Comparison of ENCODE assay signal across 19 cellular contexts in genomic region chr5:74589204-74590056, GRCh38. TPM values are rescaled to one million over a fixed set of nuclear protein-coding genes. Genes with fewer than 3 reads are reported as not detected.
DNase-seq lines count a peak whose midpoint lies in the region; ATAC-seq, FAIRE-seq and TF ChIP-seq lines count a peak whose summit lies in the region.
"Had no signal": no experiment of that assay in that cellular context is flagged by ENCODE, and none has a peak within 500 bp of the region (broad histone marks: within the 10 kb centered on the region; RNA-seq: fewer than 3 reads in every experiment).

No MANE protein-coding gene starts in this region.

- H3K4me2 ChIP-seq in H1 (ENCODE audit: insufficient read depth in 1 of 2, low read depth in 2 of 2, low read length in 2 of 2): no peak overlapping the region
- H3K4me2 ChIP-seq: BLaER1 had no signal

- H2AFZ ChIP-seq in H1 (ENCODE audit: low read length): no peak overlapping the region

- H3K36me3 ChIP-seq in H1 (ENCODE audit: control insufficient read depth in 2 of 4, insufficient read depth in 4 of 4, low read length in 3 of 4): no peaks in the 10 kb centered on the region
- no peaks in the 10 kb centered on the region for H3K36me3 ChIP-seq in stomach
- H3K36me3 ChIP-seq: BLaER1, MG63 had no signal

- no peaks in the 10 kb centered on the region for H3K27me3 ChIP-seq in H1 (replicated peaks in 1 of 4; ENCODE audit: control insufficient read depth in 3 of 4, extremely low read depth in 1 of 4, insufficient read depth in 3 of 4, low read length in 3 of 4)
- H3K27me3 ChIP-seq in stomach: no peaks in the 10 kb centered on the region
- H3K27me3 ChIP-seq: BLaER1, MG63 had no signal

- no peak overlapping the region for H2BK20ac ChIP-seq in H1 (ENCODE audit: low read length)

- POLR2A ChIA-PET in H1 (lab: Charles Lee; ENCODE audit: partially characterized antibody): interaction anchor here (1.0 kb wide), 1 partner anchor 51 kb away, joined by 3 read pairs; the partner anchor contains the start of gene ENC1

- H3K4me3 ChIP-seq in H1 (ENCODE audit: extremely low read depth in 1 of 4, insufficient read depth in 2 of 4, low read depth in 3 of 4, low read length in 4 of 4): no peak overlapping the region
- H3K4me3 ChIP-seq in stomach: no peak overlapping the region
- H3K4me3 ChIP-seq: BLaER1, MG63 had no signal

- no peak overlapping the region for H4K5ac ChIP-seq in H1 (ENCODE audit: insufficient read length, low read depth, low read length)

- TF ChIP-seq POLR2A in H1 (IDR thresholded peaks at IDR 0.05; ENCODE audit: control extremely low read depth in 1 of 2, low read depth in 2 of 2, low read length in 2 of 2) (no peak), stomach (IDR thresholded peaks at IDR 0.05) (no peak)

- peak; percentile 8 for DNase-seq in DMS53 (lab: John Stamatoyannopoulos, UW)
- DNase-seq in DMS53 treated with DMSO at 0.1 percent for 48 hours (lab: John Stamatoyannopoulos, UW; ENCODE audit: unreplicated experiment): no peak
- no peak for DNase-seq in H1 (ENCODE audit: low read depth in 1 of 2, low spot score in 2 of 2)
- DNase-seq in mesothelial cell of epicardium (ENCODE audit: low spot score in 2 of 2, unreplicated experiment in 2 of 2): no peak
- DNase-seq in stomach: no peak
- DNase-seq in EL: no peak
- DNase-seq: HFFc6, MG63, NCI-H1105 treated with DMSO at 0.1 percent for 48 hours, NCI-H187 treated with DMSO at 0.1 percent for 48 hours, NCI-H69 had no signal

- peak overlapping the region; percentile 40 for H3K27ac Mint-ChIP-seq in mesothelial cell of epicardium
- H3K27ac Mint-ChIP-seq: HFFc6 had no signal

- no peak overlapping the region for H3K56ac ChIP-seq in H1 (replicated peaks; ENCODE audit: insufficient read length, low read depth, low read length)

- no peak overlapping the region for H3K14ac ChIP-seq in H1 (ENCODE audit: insufficient read length)

- intact Hi-C loops in stomach (cut with DNase I; ENCODE audit: low total_unique reads): no loop called here

- 0 out of 2 replicates have a peak overlapping the region, but pooled peaks have one; percentile 42 for H3K18ac ChIP-seq in H1 (ENCODE audit: extremely low read depth, low read length)

- CTCF ChIA-PET in H1 (lab: Charles Lee; ENCODE audit: partially characterized antibody): no interaction called here

- no peak overlapping the region for H3K4me3 Mint-ChIP-seq in mesothelial cell of epicardium
- H3K4me3 Mint-ChIP-seq: HFFc6 had no signal

- H3K79me1 ChIP-seq in H1 (ENCODE audit: low read depth, low read length): no peaks in the 10 kb centered on the region

- no peak overlapping the region for H3K23ac ChIP-seq in H1 (ENCODE audit: insufficient read length)

- no peak overlapping the region for H3K4ac ChIP-seq in H1 (replicated peaks; ENCODE audit: insufficient read length, low read depth, low read length)

- H3K9me3 Mint-ChIP-seq in mesothelial cell of epicardium: no peaks in the 10 kb centered on the region
- H3K9me3 Mint-ChIP-seq: HFFc6 had no signal

- WGBS in H1 (ENCODE audit: extremely low coverage in 1 of 2, insufficient coverage in 1 of 2, insufficient read length in 1 of 2, insufficient replicate concordance in 2 of 2, low coverage in 1 of 2, low lambda C conversion rate in 2 of 2, missing lambda C conversion rate in 1 of 2), 2 experiments: 83% methylated on average over 6 of the region's 6 CpGs; no CpG with 5 or more reads in 1 of the 2 experiments
- WGBS in stomach, 5 donors: 40 to 64% (median 51%) methylated on average over 6 of the region's 6 CpGs

- no peak overlapping the region for H2BK120ac ChIP-seq in H1 (replicated peaks; ENCODE audit: low read depth, low read length)

- no peak overlapping the region for H3K27ac ChIP-seq in H1 (ENCODE audit: low read depth, low read length)
- peak overlapping the region in 3 of 5 donors; percentile 13 to 61 (median 23) for H3K27ac ChIP-seq in stomach
- H3K27ac ChIP-seq: 22Rv1, BLaER1 had no signal

- no peak overlapping the region for H4K91ac ChIP-seq in H1 (replicated peaks; ENCODE audit: insufficient read length, low read length)

- H3K23me2 ChIP-seq in H1 (ENCODE audit: low read depth, low read length): no peaks in the 10 kb centered on the region

- H3K4me1 ChIP-seq in H1 (replicated peaks in 1 of 4; ENCODE audit: control insufficient read depth in 3 of 4, insufficient read depth in 4 of 4, low read length in 3 of 4) (peaks cover 0 to 11% (median 3%) of the 10 kb centered on the region in 4 experiments; a peak in 1 of 7 replicates), stomach (peaks cover 0 to 13% (median 2%) of the 10 kb centered on the region in 4 donors)
- H3K4me1 ChIP-seq: BLaER1 had no signal

- TF ChIP-seq EP300 in H1 (IDR thresholded peaks at IDR 0.05; ENCODE audit: borderline replicate concordance in 1 of 2, low read depth in 2 of 2, low read length in 2 of 2) (no peak), stomach (IDR thresholded peaks at IDR 0.05) (no peak)

- no peak overlapping the region for H2BK12ac ChIP-seq in H1 (ENCODE audit: low read depth, low read length)

- TF ChIP-seq RAD21 in H1 (IDR thresholded peaks at IDR 0.05 in 1 of 2, conservative IDR thresholded peaks at IDR 0.05 in 1 of 2; ENCODE audit: low read depth in 2 of 2, low read length in 2 of 2): no peak

- no peak for TF ChIP-seq CTCF in H1 (IDR thresholded peaks at IDR 0.05; ENCODE audit: control extremely low read depth in 1 of 3, insufficient read depth in 1 of 3, low read depth in 1 of 3, low read length in 3 of 3)
- no peak for TF ChIP-seq CTCF in mesothelial cell of epicardium (IDR thresholded peaks at IDR 0.05; ENCODE audit: unreplicated experiment)
- no peak for TF ChIP-seq CTCF in stomach (IDR thresholded peaks at IDR 0.05)

- no peaks in the 10 kb centered on the region for H3K27me3 Mint-ChIP-seq in mesothelial cell of epicardium (ENCODE audit: low read depth)

- no peaks in the 10 kb centered on the region for H3K36me3 Mint-ChIP-seq in mesothelial cell of epicardium

- H2AK5ac ChIP-seq in H1 (ENCODE audit: low read depth, low read length): no peak overlapping the region

- no peak overlapping the region for H2BK15ac ChIP-seq in H1 (ENCODE audit: low read length)

- no peak overlapping the region for H3K9ac ChIP-seq in H1 (replicated peaks in 1 of 4; ENCODE audit: extremely low read depth in 1 of 4, low read depth in 3 of 4, low read length in 3 of 4)
- H3K9ac ChIP-seq: BLaER1 had no signal

- no peaks in the 10 kb centered on the region for H3K9me3 ChIP-seq in H1 (ENCODE audit: insufficient read depth in 2 of 2, low read depth in 1 of 2, low read length in 1 of 2)
- no peaks in the 10 kb centered on the region for H3K9me3 ChIP-seq in stomach
- H3K9me3 ChIP-seq: BLaER1, MG63 had no signal

- H2BK5ac ChIP-seq in H1 (ENCODE audit: low read depth, low read length): no peak overlapping the region

- H3K4me1 Mint-ChIP-seq in mesothelial cell of epicardium: peaks cover 28% of the 10 kb centered on the region

- ATAC-seq in HG02884 (IDR thresholded peaks at IDR 0.05; ENCODE audit: unreplicated experiment): no peak
- no peak for ATAC-seq in HG03095 (IDR thresholded peaks at IDR 0.05; ENCODE audit: unreplicated experiment)
- ATAC-seq: Panc1, Right ventricle myocardium inferior, SK-N-SH treated with all-trans-retinoic acid at 6 μM for 48 hours had no signal

- no peak for FAIRE-seq in H1 (lab: Jason Lieb, UNC)
- FAIRE-seq: G401.6 had no signal

- no peaks in the 10 kb centered on the region for H4K20me1 ChIP-seq in H1 (replicated peaks in 1 of 2; ENCODE audit: control insufficient read depth in 1 of 2, insufficient read depth in 2 of 2, low read length in 2 of 2)
- H4K20me1 ChIP-seq: BLaER1 had no signal

- H4K8ac ChIP-seq in H1 (ENCODE audit: extremely low read depth, insufficient read depth, low read length): no peak overlapping the region

- H3K79me2 ChIP-seq in H1 (ENCODE audit: control insufficient read depth in 1 of 2, insufficient read depth in 2 of 2, low read length in 2 of 2): no peaks in the 10 kb centered on the region

TF ChIP-seq in H1, 55 proteins besides CTCF, POLR2A, EP300 and RAD21 (continues in another document):
- TF ChIP-seq SUZ12 (IDR thresholded peaks at IDR 0.05; ENCODE audit: low read length): no peak
- no peak for TF ChIP-seq YY1 (IDR thresholded peaks at IDR 0.05; ENCODE audit: low read depth, low read length)

RNA-seq across cellular contexts. Expression of gene ENC1, which starts 51.1 kb away (rescaled TPM):
- total RNA-seq in H1 (2021; fragmentation: NEBNext Ultra II Directional; extraction: Animal tissue kit (Norgen Biotek cat#: 25700)): 9.5 and 13.2 TPM in 2 replicates
- 5.5 and 8.1 TPM in 2 replicates for polyA plus RNA-seq in H1 (2011; rRNA removed)
- 3.9 TPM for polyA plus RNA-seq in H1 (2011; cell fraction: cytosol; rRNA removed)
- 11.4 TPM for polyA plus RNA-seq in H1 (2011; cell fraction: nucleus; rRNA removed)
- polyA plus RNA-seq in H1 (2012, experiment 1 of 2): 6.2 to 9.2 TPM (median 8.7 TPM) in 4 replicates
- polyA plus RNA-seq in H1 (2012, experiment 2 of 2): 1.7 TPM
- 2.9 TPM for polyA plus RNA-seq in H1 (2013, experiment 1 of 2)
- polyA plus RNA-seq in H1 (2013, experiment 2 of 2): 3.2 TPM
- polyA minus RNA-seq in H1 (2011; rRNA and poly(A)+ RNA removed): 16.2 and 17.9 TPM in 2 replicates
- polyA minus RNA-seq in H1 (2011; cell fraction: cytosol; rRNA and poly(A)+ RNA removed): 5.1 TPM
- 27.7 TPM for polyA minus RNA-seq in H1 (2011; cell fraction: nucleus; rRNA and poly(A)+ RNA removed)
- total RNA-seq in mesothelial cell of epicardium: 123 to 129 TPM (median 125 TPM) in 3 replicates
- 100 to 1,000 TPM in 1 of 5 donors, 10 to 100 TPM in 2, 1 to 10 TPM in 2; 3.5 to 136 (median 57.5) TPM for total RNA-seq in stomach
- 10 to 100 TPM in 1 of 3 donors, 1 to 10 TPM in 2; 6.4 to 18.0 (median 7.7) TPM for polyA plus RNA-seq in stomach
